ENCODE assay signal across 3 cellular contexts in the genomic region with DNA sequence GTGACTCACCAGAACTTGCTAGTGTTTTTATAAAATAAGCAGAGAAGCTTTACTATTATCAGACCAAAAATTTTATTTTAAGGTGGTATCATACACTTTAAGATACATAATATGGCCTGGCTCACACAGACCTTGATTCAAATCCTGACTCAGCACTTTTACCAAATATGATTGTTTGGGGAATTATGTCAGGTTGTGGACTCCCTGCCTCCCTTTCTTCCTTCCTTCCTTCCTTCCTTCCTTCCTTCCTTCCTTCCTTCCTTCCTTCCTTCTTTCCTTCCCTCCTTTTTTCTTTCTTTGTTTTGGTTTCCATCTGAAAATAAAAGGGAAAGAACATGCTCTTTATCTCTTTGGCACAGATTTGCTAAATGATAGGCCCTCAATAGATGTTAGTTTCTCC.
A peak's percentile ranks its signal among the peaks of the same experiment; 100 is the strongest.
TF ChIP-seq lines count a peak whose summit lies in the region.

No MANE protein-coding gene starts in this region.

TF ChIP-seq in HepG2, 621 proteins besides CTCF, POLR2A, EP300 and RAD21:
- TF ChIP-seq ZNF510 (CRISPR knock-in tag; IDR thresholded peaks at IDR 0.05; ENCODE audit: low read depth) (no peak), MAFK (conservative IDR thresholded peaks at IDR 0.05 in 1 of 2, IDR thresholded peaks at IDR 0.05 in 1 of 2; ENCODE audit: low read length in 2 of 2) (peak; percentile 97 to 98), MAFF (IDR thresholded peaks at IDR 0.05; ENCODE audit: low read depth, low read length) (peak; percentile 97)

TF ChIP-seq in IMR-90, 13 proteins besides CTCF, POLR2A, EP300 and RAD21:
- no peak for TF ChIP-seq CEBPB (IDR thresholded peaks at IDR 0.05; ENCODE audit: low read depth, low read length)
- TF ChIP-seq NFE2L2 (IDR thresholded peaks at IDR 0.05; ENCODE audit: low read depth, low read length) = peak; percentile 46; the same call in 1 of the 2 replicates
- no peak for TF ChIP-seq CHD1 (IDR thresholded peaks at IDR 0.05; ENCODE audit: low read depth, low read length)
- TF ChIP-seq BHLHE40 (IDR thresholded peaks at IDR 0.05; ENCODE audit: low read depth, low read length) = no peak
- peak; percentile 98 for TF ChIP-seq MAFK (IDR thresholded peaks at IDR 0.05; ENCODE audit: low read depth, low read length)
- no peak for TF ChIP-seq SMC3 (IDR thresholded peaks at IDR 0.05; ENCODE audit: low read depth, low read length)
- TF ChIP-seq FOS (IDR thresholded peaks at IDR 0.05; ENCODE audit: low read depth, low read length) = no peak

TF ChIP-seq in H1, 55 proteins besides CTCF, POLR2A, EP300 and RAD21:
- no peak for TF ChIP-seq CEBPB (IDR thresholded peaks at IDR 0.05; ENCODE audit: low read depth, low read length)
- TF ChIP-seq, protein P1, sequence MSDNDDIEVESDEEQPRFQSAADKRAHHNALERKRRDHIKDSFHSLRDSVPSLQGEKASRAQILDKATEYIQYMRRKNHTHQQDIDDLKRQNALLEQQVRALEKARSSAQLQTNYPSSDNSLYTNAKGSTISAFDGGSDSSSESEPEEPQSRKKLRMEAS (IDR thresholded peaks at IDR 0.05) = no peak
- no peak for TF ChIP-seq RFX5 (IDR thresholded peaks at IDR 0.05; ENCODE audit: borderline replicate concordance, low read depth, low read length)
- TF ChIP-seq, protein P2, sequence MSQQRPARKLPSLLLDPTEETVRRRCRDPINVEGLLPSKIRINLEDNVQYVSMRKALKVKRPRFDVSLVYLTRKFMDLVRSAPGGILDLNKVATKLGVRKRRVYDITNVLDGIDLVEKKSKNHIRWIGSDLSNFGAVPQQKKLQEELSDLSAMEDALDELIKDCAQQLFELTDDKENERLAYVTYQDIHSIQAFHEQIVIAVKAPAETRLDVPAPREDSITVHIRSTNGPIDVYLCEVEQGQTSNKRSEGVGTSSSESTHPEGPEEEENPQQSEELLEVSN (IDR thresholded peaks at IDR 0.05) = no peak
- no peak for TF ChIP-seq HDAC2 (IDR thresholded peaks at IDR 0.05; ENCODE audit: borderline replicate concordance in 1 of 2, low read depth in 2 of 2, low read length in 2 of 2)
- no peak for TF ChIP-seq TAF1 (IDR thresholded peaks at IDR 0.05; ENCODE audit: low read depth, low read length)
- TF ChIP-seq BACH1 (IDR thresholded peaks at IDR 0.05; ENCODE audit: low read length) = 0 out of 2 replicates have a peak, but pooled peaks have one; percentile 9
- no peak for TF ChIP-seq SRF (IDR thresholded peaks at IDR 0.05; ENCODE audit: low read depth, low read length)
- TF ChIP-seq, protein P3, sequence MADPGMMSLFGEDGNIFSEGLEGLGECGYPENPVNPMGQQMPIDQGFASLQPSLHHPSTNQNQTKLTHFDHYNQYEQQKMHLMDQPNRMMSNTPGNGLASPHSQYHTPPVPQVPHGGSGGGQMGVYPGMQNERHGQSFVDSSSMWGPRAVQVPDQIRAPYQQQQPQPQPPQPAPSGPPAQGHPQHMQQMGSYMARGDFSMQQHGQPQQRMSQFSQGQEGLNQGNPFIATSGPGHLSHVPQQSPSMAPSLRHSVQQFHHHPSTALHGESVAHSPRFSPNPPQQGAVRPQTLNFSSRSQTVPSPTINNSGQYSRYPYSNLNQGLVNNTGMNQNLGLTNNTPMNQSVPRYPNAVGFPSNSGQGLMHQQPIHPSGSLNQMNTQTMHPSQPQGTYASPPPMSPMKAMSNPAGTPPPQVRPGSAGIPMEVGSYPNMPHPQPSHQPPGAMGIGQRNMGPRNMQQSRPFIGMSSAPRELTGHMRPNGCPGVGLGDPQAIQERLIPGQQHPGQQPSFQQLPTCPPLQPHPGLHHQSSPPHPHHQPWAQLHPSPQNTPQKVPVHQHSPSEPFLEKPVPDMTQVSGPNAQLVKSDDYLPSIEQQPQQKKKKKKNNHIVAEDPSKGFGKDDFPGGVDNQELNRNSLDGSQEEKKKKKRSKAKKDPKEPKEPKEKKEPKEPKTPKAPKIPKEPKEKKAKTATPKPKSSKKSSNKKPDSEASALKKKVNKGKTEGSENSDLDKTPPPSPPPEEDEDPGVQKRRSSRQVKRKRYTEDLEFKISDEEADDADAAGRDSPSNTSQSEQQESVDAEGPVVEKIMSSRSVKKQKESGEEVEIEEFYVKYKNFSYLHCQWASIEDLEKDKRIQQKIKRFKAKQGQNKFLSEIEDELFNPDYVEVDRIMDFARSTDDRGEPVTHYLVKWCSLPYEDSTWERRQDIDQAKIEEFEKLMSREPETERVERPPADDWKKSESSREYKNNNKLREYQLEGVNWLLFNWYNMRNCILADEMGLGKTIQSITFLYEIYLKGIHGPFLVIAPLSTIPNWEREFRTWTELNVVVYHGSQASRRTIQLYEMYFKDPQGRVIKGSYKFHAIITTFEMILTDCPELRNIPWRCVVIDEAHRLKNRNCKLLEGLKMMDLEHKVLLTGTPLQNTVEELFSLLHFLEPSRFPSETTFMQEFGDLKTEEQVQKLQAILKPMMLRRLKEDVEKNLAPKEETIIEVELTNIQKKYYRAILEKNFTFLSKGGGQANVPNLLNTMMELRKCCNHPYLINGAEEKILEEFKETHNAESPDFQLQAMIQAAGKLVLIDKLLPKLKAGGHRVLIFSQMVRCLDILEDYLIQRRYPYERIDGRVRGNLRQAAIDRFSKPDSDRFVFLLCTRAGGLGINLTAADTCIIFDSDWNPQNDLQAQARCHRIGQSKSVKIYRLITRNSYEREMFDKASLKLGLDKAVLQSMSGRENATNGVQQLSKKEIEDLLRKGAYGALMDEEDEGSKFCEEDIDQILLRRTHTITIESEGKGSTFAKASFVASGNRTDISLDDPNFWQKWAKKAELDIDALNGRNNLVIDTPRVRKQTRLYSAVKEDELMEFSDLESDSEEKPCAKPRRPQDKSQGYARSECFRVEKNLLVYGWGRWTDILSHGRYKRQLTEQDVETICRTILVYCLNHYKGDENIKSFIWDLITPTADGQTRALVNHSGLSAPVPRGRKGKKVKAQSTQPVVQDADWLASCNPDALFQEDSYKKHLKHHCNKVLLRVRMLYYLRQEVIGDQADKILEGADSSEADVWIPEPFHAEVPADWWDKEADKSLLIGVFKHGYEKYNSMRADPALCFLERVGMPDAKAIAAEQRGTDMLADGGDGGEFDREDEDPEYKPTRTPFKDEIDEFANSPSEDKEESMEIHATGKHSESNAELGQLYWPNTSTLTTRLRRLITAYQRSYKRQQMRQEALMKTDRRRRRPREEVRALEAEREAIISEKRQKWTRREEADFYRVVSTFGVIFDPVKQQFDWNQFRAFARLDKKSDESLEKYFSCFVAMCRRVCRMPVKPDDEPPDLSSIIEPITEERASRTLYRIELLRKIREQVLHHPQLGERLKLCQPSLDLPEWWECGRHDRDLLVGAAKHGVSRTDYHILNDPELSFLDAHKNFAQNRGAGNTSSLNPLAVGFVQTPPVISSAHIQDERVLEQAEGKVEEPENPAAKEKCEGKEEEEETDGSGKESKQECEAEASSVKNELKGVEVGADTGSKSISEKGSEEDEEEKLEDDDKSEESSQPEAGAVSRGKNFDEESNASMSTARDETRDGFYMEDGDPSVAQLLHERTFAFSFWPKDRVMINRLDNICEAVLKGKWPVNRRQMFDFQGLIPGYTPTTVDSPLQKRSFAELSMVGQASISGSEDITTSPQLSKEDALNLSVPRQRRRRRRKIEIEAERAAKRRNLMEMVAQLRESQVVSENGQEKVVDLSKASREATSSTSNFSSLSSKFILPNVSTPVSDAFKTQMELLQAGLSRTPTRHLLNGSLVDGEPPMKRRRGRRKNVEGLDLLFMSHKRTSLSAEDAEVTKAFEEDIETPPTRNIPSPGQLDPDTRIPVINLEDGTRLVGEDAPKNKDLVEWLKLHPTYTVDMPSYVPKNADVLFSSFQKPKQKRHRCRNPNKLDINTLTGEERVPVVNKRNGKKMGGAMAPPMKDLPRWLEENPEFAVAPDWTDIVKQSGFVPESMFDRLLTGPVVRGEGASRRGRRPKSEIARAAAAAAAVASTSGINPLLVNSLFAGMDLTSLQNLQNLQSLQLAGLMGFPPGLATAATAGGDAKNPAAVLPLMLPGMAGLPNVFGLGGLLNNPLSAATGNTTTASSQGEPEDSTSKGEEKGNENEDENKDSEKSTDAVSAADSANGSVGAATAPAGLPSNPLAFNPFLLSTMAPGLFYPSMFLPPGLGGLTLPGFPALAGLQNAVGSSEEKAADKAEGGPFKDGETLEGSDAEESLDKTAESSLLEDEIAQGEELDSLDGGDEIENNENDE (IDR thresholded peaks at IDR 0.05; ENCODE audit: insufficient replicate concordance, low read length) = no peak
- TF ChIP-seq MAFK (IDR thresholded peaks at IDR 0.05; ENCODE audit: low read depth, low read length) = peak; percentile 89
